Comparison of ENCODE assay signal across 8 cellular contexts in genomic region chr3:183895296-183895695, GRCh38. TPM values are rescaled to one million over a fixed set of nuclear protein-coding genes. Genes with fewer than 3 reads are reported as not detected.
DNase-seq lines count a peak whose midpoint lies in the region; ATAC-seq and TF ChIP-seq lines count a peak whose summit lies in the region.

No MANE protein-coding gene starts in this region.

- in situ Hi-C loops in transverse colon (cut with MboI; ENCODE audit: low pct_ligation_motif_present in 1 of 4, low pct_unique_long_range_greater_than_20kb in 1 of 4, low sequenced_read_pairs in 3 of 4), result loop anchor here (25.0 kb wide), 4 partner anchors 242 to 642 kb away; partner anchors contain the start of genes ALG3 (in 3 of the 4), EEF1AKMT4 (in 3 of the 4), VWA5B2 (in 3 of the 4) and CAMK2N2 (in 1 of the 4)

- peak; percentile 43 for DNase-seq in stimulated activated CD4-positive, alpha-beta T cell treated with anti-CD3 and anti-CD28 coated beads, Interleukin-4, amount 100 ng/mL, for 24 hours
- DNase-seq in stimulated activated CD4-positive, alpha-beta T cell treated with anti-CD3 and anti-CD28 coated beads, Interleukin-2, amount 100 ng/mL, for 48 hours, result no peak
- peak; percentile 56 for DNase-seq in LoVo (ENCODE audit: low spot score)
- no peak for DNase-seq in RWPE2 (ENCODE audit: low spot score)
- peak; percentile 81 for DNase-seq in cerebellum (ENCODE audit: low spot score)
- DNase-seq in right lobe of liver, result no peak
- peak; percentile 31 for DNase-seq in transverse colon

- intact Hi-C loops in right lobe of liver (cut with DNase I) (loop anchor here (5.0 to 10.0 kb wide), 3 partner anchors 122 to 400 kb away; partner anchors contain the start of genes ABCC5 (in 2 of the 2) and PSMD2 (in 1 of the 2)), transverse colon (cut with DNase I; ENCODE audit: low total_unique reads) (loop anchor here (10.0 kb wide), 1 partner anchor 340 kb away; no protein-coding TSS in a partner anchor)

- TF ChIP-seq POLR2A in right lobe of liver (IDR thresholded peaks at IDR 0.05), result no peak
- TF ChIP-seq POLR2A in transverse colon (IDR thresholded peaks at IDR 0.05), result no peak

- H3K4me1 ChIP-seq in RWPE2 (ENCODE audit: insufficient read depth, poor library complexity, severe bottlenecking) (no peaks in the 10 kb centered on the region), right lobe of liver (peaks cover 0 to 5% (median 0%) of the 10 kb centered on the region in 4 donors), transverse colon (peaks cover 0 to 15% (median 9%) of the 10 kb centered on the region in 4 donors)

- H3K4me3 ChIP-seq in RWPE2 (ENCODE audit: severe bottlenecking) (no peak overlapping the region), right lobe of liver (no peak overlapping the region), transverse colon (no peak overlapping the region)

- H3K27me3 ChIP-seq in RWPE2 (ENCODE audit: insufficient read depth, poor library complexity, severe bottlenecking) (no peaks in the 10 kb centered on the region), right lobe of liver (no peaks in the 10 kb centered on the region), transverse colon (peaks cover 7% of the 10 kb centered on the region)

- no peak for TF ChIP-seq EP300 in transverse colon (IDR thresholded peaks at IDR 0.05; ENCODE audit: low read depth)

- WGBS in right lobe of liver (ENCODE audit: insufficient coverage, low coverage, low lambda C conversion rate, missing lambda C conversion rate), result 14% methylated on average over 5 of the region's 5 CpGs
- WGBS in transverse colon (ENCODE audit: low coverage in 1 of 2), 2 donors, result 16 to 17% methylated on average over 5 of the region's 5 CpGs

- TF ChIP-seq CTCF in RWPE2 (IDR thresholded peaks at IDR 0.05; ENCODE audit: poor library complexity, severe bottlenecking), result peak; percentile 87
- peak; percentile 65 to 81 (median 74) for TF ChIP-seq CTCF in right lobe of liver (IDR thresholded peaks at IDR 0.05)
- peak; percentile 70 to 88 (median 83) for TF ChIP-seq CTCF in transverse colon (IDR thresholded peaks at IDR 0.05)

- H3K9me3 ChIP-seq in RWPE2 (ENCODE audit: severe bottlenecking) (no peaks in the 10 kb centered on the region), right lobe of liver (no peaks in the 10 kb centered on the region), transverse colon (no peaks in the 10 kb centered on the region)

- no peak overlapping the region for H3K27ac ChIP-seq in RWPE2 (ENCODE audit: poor library complexity, severe bottlenecking)
- no peak overlapping the region for H3K27ac ChIP-seq in right lobe of liver
- H3K27ac ChIP-seq in transverse colon, result no peak overlapping the region

- 0 out of 3 replicates have a peak, but pooled peaks have one; percentile 51 for ATAC-seq in RWPE2 (ENCODE audit: low read depth)
- ATAC-seq in right lobe of liver, result peak; percentile 89 to 91 (median 90)
- no peak for ATAC-seq in GM19328 (IDR thresholded peaks at IDR 0.05; ENCODE audit: unreplicated experiment)

- no peaks in the 10 kb centered on the region for H3K36me3 ChIP-seq in RWPE2 (ENCODE audit: low read depth)
- H3K36me3 ChIP-seq in right lobe of liver, result no peaks in the 10 kb centered on the region
- no peaks in the 10 kb centered on the region for H3K36me3 ChIP-seq in transverse colon

RNA-seq across cellular contexts. Expression of gene PARL, which starts 10.6 kb away (rescaled TPM):
- total RNA-seq in cerebellum (21.1 TPM), right lobe of liver (10 to 100 TPM; 23.7 to 29.0 (median 26.2) TPM), transverse colon (10 to 100 TPM; 27.3 to 61.3 (median 48.8) TPM)

Comparison
In these comparisons a context has a peak if more than half of its experiments do, and no peak if none do; other contexts are left out.
1. DNase-seq: peak in stimulated activated CD4-positive, alpha-beta T cell treated with anti-CD3 and anti-CD28 coated beads, Interleukin-4, amount 100 ng/mL, for 24 hours (single experiment), LoVo (single experiment), cerebellum (single experiment) and transverse colon (single experiment); none in stimulated activated CD4-positive, alpha-beta T cell treated with anti-CD3 and anti-CD28 coated beads, Interleukin-2, amount 100 ng/mL, for 48 hours (0 of 2), RWPE2 (single experiment) and right lobe of liver (0 of 3).
2. Peak in every context shown above with its lines, with median percentiles within 50 percentile points of each other: CTCF ChIP-seq.